Comparison of ENCODE assay signal across 28 cellular contexts in genomic region chr4:145207934-145208333, GRCh38.
"Had no signal": no experiment of that assay in that cellular context is flagged by ENCODE, and none has a peak within 500 bp of the region (broad histone marks: within the 10 kb centered on the region; RNA-seq: fewer than 3 reads in every experiment).

No MANE protein-coding gene starts in this region.

- H3K9me3 Mint-ChIP-seq: brain; dendritic cell treated with granulocyte-macrophage colony-stimulating factor and Interleukin-4, amounts not matched to agents 40 ng/mL and 50 ng/mL, for 4 days; nephron had no signal

- H3K4me3 Mint-ChIP-seq: activated CD4-positive, alpha-beta T cell treated with anti-CD3 and anti-CD28 coated beads for 36 hours; activated naive CD8-positive, alpha-beta T cell; activated T-cell treated with anti-CD3 and anti-CD28 coated beads, Interleukin-2, amount 50 U/mL, for 72 hours; brain; dendritic cell treated with granulocyte-macrophage colony-stimulating factor and Interleukin-4, amounts not matched to agents 40 ng/mL and 50 ng/mL, for 4 days; nephron; stimulated activated naive B cell treated with anti-CD40 and anti-IgM and Interleukin-4, amounts not matched to agents 10 μg/mL and 1 μg/mL and 100 μg/mL, for 72 hours had no signal

- H3K4me1 Mint-ChIP-seq: activated CD4-positive, alpha-beta T cell treated with anti-CD3 and anti-CD28 coated beads for 36 hours; brain; nephron; stimulated activated naive B cell treated with anti-CD40 and anti-IgM and Interleukin-4, amounts not matched to agents 10 μg/mL and 1 μg/mL and 100 μg/mL, for 72 hours had no signal

- H3K27me3 Mint-ChIP-seq: activated CD4-positive, alpha-beta T cell treated with anti-CD3 and anti-CD28 coated beads for 36 hours; activated naive CD8-positive, alpha-beta T cell had no signal

- H3K27ac Mint-ChIP-seq: activated CD4-positive, alpha-beta T cell treated with anti-CD3 and anti-CD28 coated beads for 36 hours; activated naive CD8-positive, alpha-beta T cell; activated T-cell treated with anti-CD3 and anti-CD28 coated beads, Interleukin-2, amount 50 U/mL, for 72 hours; brain; dendritic cell treated with granulocyte-macrophage colony-stimulating factor and Interleukin-4, amounts not matched to agents 40 ng/mL and 50 ng/mL, for 4 days; nephron; stimulated activated naive B cell treated with anti-CD40 and anti-IgM and Interleukin-4, amounts not matched to agents 10 μg/mL and 1 μg/mL and 100 μg/mL, for 72 hours had no signal

- ATAC-seq: activated CD4-positive, alpha-beta T cell treated with anti-CD3 and anti-CD28 coated beads for 36 hours; activated T-cell treated with anti-CD3 and anti-CD28 coated beads, Interleukin-2, amount 50 U/mL, for 72 hours; mucosa of descending colon had no signal

- H3K36me3 Mint-ChIP-seq: activated naive CD8-positive, alpha-beta T cell; brain; stimulated activated naive B cell treated with anti-CD40 and anti-IgM and Interleukin-4, amounts not matched to agents 10 μg/mL and 1 μg/mL and 100 μg/mL, for 72 hours had no signal

- H3K27me3 ChIP-seq: adrenal gland, esophagus muscularis mucosa, right lobe of liver, stomach, thyroid gland, upper lobe of left lung had no signal

- H3K4me3 ChIP-seq: adrenal gland, esophagus muscularis mucosa, left ventricle myocardium inferior, lung, mucosa of descending colon, right lobe of liver, stomach, thyroid gland, upper lobe of left lung had no signal

- H3K4me1 ChIP-seq: adrenal gland, esophagus muscularis mucosa, left ventricle myocardium inferior, right lobe of liver, stomach, upper lobe of left lung had no signal

- FAIRE-seq: frontal cortex, islet of Langerhans, small intestine had no signal

- H3K36me3 ChIP-seq: adrenal gland, esophagus muscularis mucosa, left ventricle myocardium inferior, right lobe of liver, stomach, thyroid gland, upper lobe of left lung had no signal

- H3K9me3 ChIP-seq: adrenal gland, esophagus muscularis mucosa, left ventricle myocardium inferior, mucosa of descending colon, right lobe of liver, stomach, thyroid gland, upper lobe of left lung had no signal

- DNase-seq: activated CD4-positive, alpha-beta T cell treated with anti-CD3 and anti-CD28 coated beads for 36 hours; activated CD4-positive, alpha-beta T cell treated with anti-CD3 and anti-CD28 coated beads, Interleukin-2, amount 50 U/mL, for 4 hours; activated CD4-positive, CD25-positive, alpha-beta regulatory T cell; activated naive CD4-positive, alpha-beta T cell; activated T-cell treated with anti-CD3 and anti-CD28 coated beads for 4 hours; activated T-cell treated with anti-CD3 and anti-CD28 coated beads, Interleukin-2, amount 50 U/mL, for 72 hours; aorta; caudate nucleus; effector CD4-positive, alpha-beta T cell; left ventricle myocardium inferior; mucosa of descending colon; right lobe of liver; small intestine; stimulated activated CD4-positive, alpha-beta T cell treated with anti-CD3 and anti-CD28 coated beads, Interleukin-4, amount 100 ng/mL, for 4 hours; stimulated activated CD8-positive, alpha-beta memory T cell treated with anti-CD3 and anti-CD28 coated beads, Interleukin-4, amount 100 ng/mL, for 48 hours; stimulated activated naive B cell treated with anti-CD40 and anti-IgM and Interleukin-4, amounts not matched to agents 10 μg/mL and 1 μg/mL and 100 μg/mL, for 72 hours; stomach; thyroid gland; upper lobe of left lung had no signal

- H3K27ac ChIP-seq: adrenal gland, esophagus muscularis mucosa, left ventricle myocardium inferior, right lobe of liver, stomach, thyroid gland, upper lobe of left lung had no signal
